ENCODE assay signal across 1 cellular context in genomic region chr6:54878705-54879104, GRCh38.
TF ChIP-seq lines count a peak whose summit lies in the region.

No MANE protein-coding gene starts in this region.

TF ChIP-seq in GM23338, 12 proteins besides CTCF, POLR2A, EP300 and RAD21 (continued from another document):
- TF ChIP-seq ZNF462 (CRISPR knock-in tag; IDR thresholded peaks at IDR 0.05): no peak
- no peak for TF ChIP-seq ZNF114 (CRISPR knock-in tag; IDR thresholded peaks at IDR 0.05)
- no peak for TF ChIP-seq CREB1 (CRISPR knock-in tag; IDR thresholded peaks at IDR 0.05; ENCODE audit: low read depth)
- no peak for TF ChIP-seq EZH2phosphoT487 (IDR thresholded peaks at IDR 0.05; ENCODE audit: unreplicated experiment)
- no peak for TF ChIP-seq STAT1 (IDR thresholded peaks at IDR 0.05; ENCODE audit: unreplicated experiment)
TF ChIP-seq in GM23338: peak in this region for 0.
